ENCODE assay signal across 1 cellular context in the genomic region with DNA sequence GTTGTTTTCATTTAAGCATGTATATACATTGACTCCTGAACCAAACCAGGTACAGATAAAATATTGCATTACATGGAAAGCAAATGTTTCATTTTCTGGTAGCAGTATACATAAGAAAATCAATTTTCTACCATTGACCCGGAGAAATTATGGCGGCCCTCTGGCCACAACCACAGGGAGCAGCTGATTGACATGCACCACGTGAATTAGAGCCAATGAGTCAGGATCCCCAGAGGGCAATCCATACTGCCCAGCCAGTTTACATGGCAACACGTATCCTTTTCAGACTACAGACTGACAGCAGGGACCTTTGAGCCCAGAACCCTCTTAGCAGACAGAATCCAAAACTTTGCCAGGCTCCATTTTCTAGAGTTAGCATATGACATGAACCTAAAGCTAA.
TF ChIP-seq lines count a peak whose summit lies in the region.

No MANE protein-coding gene starts in this region.

TF ChIP-seq in HEK293, 187 proteins besides CTCF, POLR2A, EP300 and RAD21 (continued from another document):
- TF ChIP-seq, protein P1, sequence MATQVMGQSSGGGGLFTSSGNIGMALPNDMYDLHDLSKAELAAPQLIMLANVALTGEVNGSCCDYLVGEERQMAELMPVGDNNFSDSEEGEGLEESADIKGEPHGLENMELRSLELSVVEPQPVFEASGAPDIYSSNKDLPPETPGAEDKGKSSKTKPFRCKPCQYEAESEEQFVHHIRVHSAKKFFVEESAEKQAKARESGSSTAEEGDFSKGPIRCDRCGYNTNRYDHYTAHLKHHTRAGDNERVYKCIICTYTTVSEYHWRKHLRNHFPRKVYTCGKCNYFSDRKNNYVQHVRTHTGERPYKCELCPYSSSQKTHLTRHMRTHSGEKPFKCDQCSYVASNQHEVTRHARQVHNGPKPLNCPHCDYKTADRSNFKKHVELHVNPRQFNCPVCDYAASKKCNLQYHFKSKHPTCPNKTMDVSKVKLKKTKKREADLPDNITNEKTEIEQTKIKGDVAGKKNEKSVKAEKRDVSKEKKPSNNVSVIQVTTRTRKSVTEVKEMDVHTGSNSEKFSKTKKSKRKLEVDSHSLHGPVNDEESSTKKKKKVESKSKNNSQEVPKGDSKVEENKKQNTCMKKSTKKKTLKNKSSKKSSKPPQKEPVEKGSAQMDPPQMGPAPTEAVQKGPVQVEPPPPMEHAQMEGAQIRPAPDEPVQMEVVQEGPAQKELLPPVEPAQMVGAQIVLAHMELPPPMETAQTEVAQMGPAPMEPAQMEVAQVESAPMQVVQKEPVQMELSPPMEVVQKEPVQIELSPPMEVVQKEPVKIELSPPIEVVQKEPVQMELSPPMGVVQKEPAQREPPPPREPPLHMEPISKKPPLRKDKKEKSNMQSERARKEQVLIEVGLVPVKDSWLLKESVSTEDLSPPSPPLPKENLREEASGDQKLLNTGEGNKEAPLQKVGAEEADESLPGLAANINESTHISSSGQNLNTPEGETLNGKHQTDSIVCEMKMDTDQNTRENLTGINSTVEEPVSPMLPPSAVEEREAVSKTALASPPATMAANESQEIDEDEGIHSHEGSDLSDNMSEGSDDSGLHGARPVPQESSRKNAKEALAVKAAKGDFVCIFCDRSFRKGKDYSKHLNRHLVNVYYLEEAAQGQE (tag by site-specific recombination; IDR thresholded peaks at IDR 0.05), result no peak
- no peak for TF ChIP-seq ZNF473 (tag by site-specific recombination; IDR thresholded peaks at IDR 0.05)
